In genomic region chr2:204360218-204361007, GRCh38 we compare ENCODE assay signal across 16 cellular contexts.
"Had no signal": no experiment of that assay in that cellular context is flagged by ENCODE, and none has a peak within 500 bp of the region (broad histone marks: within the 10 kb centered on the region; RNA-seq: fewer than 3 reads in every experiment).

No MANE protein-coding gene starts in this region.

- H3K36me3 Mint-ChIP-seq: stimulated activated effector memory CD8-positive, alpha-beta T cell treated with anti-CD3 and anti-CD28 coated beads, Interleukin-12 subunit alpha, Interleukin-12 subunit beta, amount 100 ng/mL, for 72 hours had no signal

- H3K27ac ChIP-seq: adrenal gland, coronary artery, gastrocnemius medialis, heart right ventricle, thyroid gland had no signal

- H3K27ac Mint-ChIP-seq: stimulated activated effector memory CD8-positive, alpha-beta T cell treated with anti-CD3 and anti-CD28 coated beads, Interleukin-12 subunit alpha, Interleukin-12 subunit beta, amount 100 ng/mL, for 72 hours; T-helper 2 cell treated with Interferon-gamma antibody and Interleukin-4, amounts not matched to agents 5 μg/mL and 100 μg/mL, for 36 hours had no signal

- ATAC-seq: gastrocnemius medialis; heart right ventricle; left ventricle myocardium superior; stimulated activated effector memory CD8-positive, alpha-beta T cell treated with anti-CD3 and anti-CD28 coated beads, Interleukin-12 subunit alpha, Interleukin-12 subunit beta, amount 100 ng/mL, for 72 hours had no signal

- H3K36me3 ChIP-seq: adrenal gland, gastrocnemius medialis, heart right ventricle, thyroid gland had no signal

- H3K9me3 ChIP-seq: adrenal gland, gastrocnemius medialis, heart right ventricle, thyroid gland had no signal

- H3K4me1 Mint-ChIP-seq: stimulated activated effector memory CD8-positive, alpha-beta T cell treated with anti-CD3 and anti-CD28 coated beads, Interleukin-12 subunit alpha, Interleukin-12 subunit beta, amount 100 ng/mL, for 72 hours had no signal

- H3K4me3 ChIP-seq: adrenal gland, coronary artery, gastrocnemius medialis, heart right ventricle, smooth muscle cell, thyroid gland had no signal

- H3K4me3 Mint-ChIP-seq: stimulated activated effector memory CD8-positive, alpha-beta T cell treated with anti-CD3 and anti-CD28 coated beads, Interleukin-12 subunit alpha, Interleukin-12 subunit beta, amount 100 ng/mL, for 72 hours; T-helper 2 cell treated with Interferon-gamma antibody and Interleukin-4, amounts not matched to agents 5 μg/mL and 100 μg/mL, for 36 hours had no signal

- H3K4me1 ChIP-seq: adrenal gland, gastrocnemius medialis, heart right ventricle, thyroid gland had no signal

- H3K27me3 ChIP-seq: gastrocnemius medialis, thyroid gland had no signal

- DNase-seq: activated CD4-positive, alpha-beta T cell treated with anti-CD3 and anti-CD28 coated beads, Interleukin-2, amount 50 U/mL, for 4 hours; activated CD4-positive, CD25-positive, alpha-beta regulatory T cell treated with anti-CD3 and anti-CD28 coated beads, Interleukin-2, amount 50 U/mL, for 72 hours; activated naive CD4-positive, alpha-beta T cell treated with anti-CD3 and anti-CD28 coated beads, Interleukin-2, amount 50 U/mL, for 16 hours; activated T-cell treated with anti-CD3 and anti-CD28 coated beads, Interleukin-2, amount 50 U/mL, for 1 hour; adrenal gland; caudate nucleus; effector CD4-positive, alpha-beta T cell; gastrocnemius medialis; heart right ventricle; left ventricle myocardium superior; posterior cingulate gyrus; thyroid gland had no signal

- H3K9me3 Mint-ChIP-seq: stimulated activated effector memory CD8-positive, alpha-beta T cell treated with anti-CD3 and anti-CD28 coated beads, Interleukin-12 subunit alpha, Interleukin-12 subunit beta, amount 100 ng/mL, for 72 hours; T-helper 2 cell treated with Interferon-gamma antibody and Interleukin-4, amounts not matched to agents 5 μg/mL and 100 μg/mL, for 36 hours had no signal
